2 cellular contexts compared by ENCODE assay signal in the genomic region with DNA sequence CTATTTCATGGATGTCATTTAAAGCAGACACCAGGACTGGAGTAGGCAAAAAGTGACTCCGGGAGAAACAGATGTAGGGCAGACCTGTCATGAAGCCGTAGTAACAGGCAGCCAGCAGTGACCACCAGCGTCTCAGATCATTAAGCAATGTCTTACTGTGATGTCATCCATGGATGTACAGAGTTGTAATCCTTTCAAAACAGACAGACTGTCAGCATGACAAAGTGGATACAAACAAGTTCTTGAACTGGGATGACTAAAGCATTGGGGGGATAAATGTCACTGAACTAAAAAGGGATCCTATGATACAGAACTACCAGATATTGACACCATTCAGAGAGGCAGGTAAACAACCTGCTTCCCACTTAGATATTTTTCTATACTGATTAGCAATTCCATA.
TF ChIP-seq lines count a peak whose summit lies in the region.

No MANE protein-coding gene starts in this region.

TF ChIP-seq in IMR-90, 13 proteins besides CTCF, POLR2A, EP300 and RAD21 (continued from another document):
- no peak for TF ChIP-seq CHD1 (IDR thresholded peaks at IDR 0.05; ENCODE audit: low read depth, low read length)
TF ChIP-seq in IMR-90: peak in this region for 1.

TF ChIP-seq in GM12878, 131 proteins besides CTCF, POLR2A, EP300 and RAD21 (continued from another document):
- TF ChIP-seq IKZF2 (IDR thresholded peaks at IDR 0.05) (peak in 1 of 2 experiments; percentile 20; a peak in 1 of 4 replicates), MYC (IDR thresholded peaks at IDR 0.05; ENCODE audit: insufficient read depth, insufficient read length, insufficient replicate concordance, low read length, severe bottlenecking) (no peak)
- TF ChIP-seq, protein P1, sequence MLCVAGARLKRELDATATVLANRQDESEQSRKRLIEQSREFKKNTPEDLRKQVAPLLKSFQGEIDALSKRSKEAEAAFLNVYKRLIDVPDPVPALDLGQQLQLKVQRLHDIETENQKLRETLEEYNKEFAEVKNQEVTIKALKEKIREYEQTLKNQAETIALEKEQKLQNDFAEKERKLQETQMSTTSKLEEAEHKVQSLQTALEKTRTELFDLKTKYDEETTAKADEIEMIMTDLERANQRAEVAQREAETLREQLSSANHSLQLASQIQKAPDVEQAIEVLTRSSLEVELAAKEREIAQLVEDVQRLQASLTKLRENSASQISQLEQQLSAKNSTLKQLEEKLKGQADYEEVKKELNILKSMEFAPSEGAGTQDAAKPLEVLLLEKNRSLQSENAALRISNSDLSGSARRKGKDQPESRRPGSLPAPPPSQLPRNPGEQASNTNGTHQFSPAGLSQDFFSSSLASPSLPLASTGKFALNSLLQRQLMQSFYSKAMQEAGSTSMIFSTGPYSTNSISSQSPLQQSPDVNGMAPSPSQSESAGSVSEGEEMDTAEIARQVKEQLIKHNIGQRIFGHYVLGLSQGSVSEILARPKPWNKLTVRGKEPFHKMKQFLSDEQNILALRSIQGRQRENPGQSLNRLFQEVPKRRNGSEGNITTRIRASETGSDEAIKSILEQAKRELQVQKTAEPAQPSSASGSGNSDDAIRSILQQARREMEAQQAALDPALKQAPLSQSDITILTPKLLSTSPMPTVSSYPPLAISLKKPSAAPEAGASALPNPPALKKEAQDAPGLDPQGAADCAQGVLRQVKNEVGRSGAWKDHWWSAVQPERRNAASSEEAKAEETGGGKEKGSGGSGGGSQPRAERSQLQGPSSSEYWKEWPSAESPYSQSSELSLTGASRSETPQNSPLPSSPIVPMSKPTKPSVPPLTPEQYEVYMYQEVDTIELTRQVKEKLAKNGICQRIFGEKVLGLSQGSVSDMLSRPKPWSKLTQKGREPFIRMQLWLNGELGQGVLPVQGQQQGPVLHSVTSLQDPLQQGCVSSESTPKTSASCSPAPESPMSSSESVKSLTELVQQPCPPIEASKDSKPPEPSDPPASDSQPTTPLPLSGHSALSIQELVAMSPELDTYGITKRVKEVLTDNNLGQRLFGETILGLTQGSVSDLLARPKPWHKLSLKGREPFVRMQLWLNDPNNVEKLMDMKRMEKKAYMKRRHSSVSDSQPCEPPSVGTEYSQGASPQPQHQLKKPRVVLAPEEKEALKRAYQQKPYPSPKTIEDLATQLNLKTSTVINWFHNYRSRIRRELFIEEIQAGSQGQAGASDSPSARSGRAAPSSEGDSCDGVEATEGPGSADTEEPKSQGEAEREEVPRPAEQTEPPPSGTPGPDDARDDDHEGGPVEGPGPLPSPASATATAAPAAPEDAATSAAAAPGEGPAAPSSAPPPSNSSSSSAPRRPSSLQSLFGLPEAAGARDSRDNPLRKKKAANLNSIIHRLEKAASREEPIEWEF (IDR thresholded peaks at IDR 0.05; ENCODE audit: insufficient replicate concordance, low read depth, low read length): no peak
